25 cellular contexts compared by ENCODE assay signal in genomic region chr2:38789689-38790088, GRCh38.
"Had no signal": no experiment of that assay in that cellular context is flagged by ENCODE, and none has a peak within 500 bp of the region (broad histone marks: within the 10 kb centered on the region; RNA-seq: fewer than 3 reads in every experiment).

No MANE protein-coding gene starts in this region.

- H3K27me3 ChIP-seq: brain microvascular endothelial cell, MG63 had no signal

- ATAC-seq: activated CD4-positive, alpha-beta T cell treated with anti-CD3 and anti-CD28 coated beads for 36 hours; activated CD8-positive, alpha-beta T cell treated with anti-CD3 and anti-CD28 coated beads for 36 hours; activated T-cell treated with anti-CD3 and anti-CD28 coated beads, Interleukin-2, amount 50 U/mL, for 72 hours; Right ventricle myocardium inferior; T-cell had no signal

- H3K36me3 ChIP-seq: brain microvascular endothelial cell, MG63 had no signal

- H3K9me3 ChIP-seq: MG63 had no signal

- H3K4me3 ChIP-seq: MG63, PC-9, SK-N-MC had no signal

- DNase-seq: activated CD4-positive, alpha-beta T cell treated with anti-CD3 and anti-CD28 coated beads for 36 hours; activated CD4-positive, alpha-beta T cell treated with anti-CD3 and anti-CD28 coated beads, Interleukin-2, amount 50 U/mL, for 1 hour; activated CD4-positive, CD25-positive, alpha-beta regulatory T cell; activated CD8-positive, alpha-beta memory T cell treated with anti-CD3 and anti-CD28 coated beads, Interleukin-2, amount 50 U/mL, for 4 hours; activated CD8-positive, alpha-beta T cell treated with anti-CD3 and anti-CD28 coated beads for 36 hours; activated gamma-delta T cell treated with Interleukin-2 at 50 U/mL for 16 hours; activated naive CD4-positive, alpha-beta T cell treated with anti-CD3 and anti-CD28 coated beads, Interleukin-2, amount 10 ng/mL, durations not matched to agents 7 days and 5 days; activated naive CD8-positive, alpha-beta T cell treated with anti-CD3 and anti-CD28 coated beads for 36 hours; activated T-cell treated with anti-CD3 and anti-CD28 coated beads, Interleukin-2, amount 50 U/mL, for 72 hours; brain microvascular endothelial cell; MG63; MV-4-11; NCI-H1105; NCI-H1436; NCI-H1694 treated with DMSO at 0.1 percent for 48 hours; NCI-H2081; NCI-H524; PC-9; RPMI8226; T-cell; T-helper 2 cell; T1000 had no signal

- FAIRE-seq: TTC549 had no signal

- H3K27ac ChIP-seq: brain microvascular endothelial cell, PC-9, SK-N-MC had no signal
